ENCODE assay signal across 19 cellular contexts in the genomic region with DNA sequence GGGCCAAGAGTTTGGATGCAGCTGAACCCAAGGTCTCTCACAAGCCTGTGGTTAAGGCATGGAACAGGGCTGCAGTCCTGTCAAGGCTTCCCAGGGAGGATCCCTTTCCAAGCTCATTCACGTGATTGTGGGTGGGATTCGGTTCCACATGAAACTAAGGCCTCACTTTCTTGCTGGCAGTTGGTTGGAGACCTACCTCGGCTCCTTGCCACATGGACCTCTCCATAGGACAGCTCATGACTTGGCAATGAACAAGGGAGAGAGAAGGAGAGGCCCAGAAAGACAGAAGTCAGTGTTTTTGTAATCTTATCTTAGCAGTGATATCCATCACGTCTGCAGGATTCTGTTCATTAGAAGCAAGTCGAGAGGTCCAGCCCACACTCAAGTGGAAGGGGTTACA.
A peak's percentile ranks its signal among the peaks of the same experiment; 100 is the strongest.
DNase-seq lines count a peak whose midpoint lies in the region; ATAC-seq and TF ChIP-seq lines count a peak whose summit lies in the region.
"Had no signal": no experiment of that assay in that cellular context is flagged by ENCODE, and none has a peak within 500 bp of the region (broad histone marks: within the 10 kb centered on the region; RNA-seq: fewer than 3 reads in every experiment).

No MANE protein-coding gene starts in this region.

- intact Hi-C loops in posterior vena cava (cut with DNase I) (no loop called here), tibial artery (cut with DNase I; ENCODE audit: low total_unique reads) (no loop called here)

- no peaks in the 10 kb centered on the region for H3K36me3 ChIP-seq in tibial artery
- H3K36me3 ChIP-seq: BE2C, HAP-1 had no signal

- no peaks in the 10 kb centered on the region for H3K9me3 ChIP-seq in tibial artery
- H3K9me3 ChIP-seq: BE2C, HAP-1 had no signal

- no peak overlapping the region for H3K27ac Mint-ChIP-seq in mesothelial cell of epicardium
- H3K27ac Mint-ChIP-seq in effector memory CD8-positive, alpha-beta T cell = no peak overlapping the region
- H3K27ac Mint-ChIP-seq in T-helper 2 cell treated with Interferon-gamma antibody and Interleukin-4, amounts not matched to agents 5 μg/mL and 100 μg/mL, for 36 hours = no peak overlapping the region
- H3K27ac Mint-ChIP-seq: CD4-positive, CD25-positive, alpha-beta regulatory T cell; CD8-positive, alpha-beta memory T cell had no signal

- no peak overlapping the region for H3K27ac ChIP-seq in tibial artery
- H3K27ac ChIP-seq: GM23248 had no signal

- H3K4me3 ChIP-seq in fibroblast of mammary gland (ENCODE audit: control insufficient read depth, low read depth, low read length) (no peak overlapping the region), tibial artery (no peak overlapping the region)
- H3K4me3 ChIP-seq: GM12878, GM23248, HAP-1 had no signal

- DNase-seq in fibroblast of mammary gland (ENCODE audit: low read depth) = peak; percentile 10
- peak; percentile 85 for DNase-seq in posterior vena cava (ENCODE audit: low spot score)
- peak; percentile 74 to 82 for DNase-seq in tibial artery
- no peak for DNase-seq in mesothelial cell of epicardium (ENCODE audit: low spot score in 2 of 2, unreplicated experiment in 2 of 2)
- DNase-seq in effector memory CD8-positive, alpha-beta T cell = no peak
- DNase-seq in T-helper 2 cell treated with Interferon-gamma antibody and Interleukin-4, amounts not matched to agents 5 μg/mL and 100 μg/mL, for 36 hours (ENCODE audit: low spot score) = no peak
- DNase-seq: ACHN; BE2C; C1 segment of cervical spinal cord; CD4-positive, CD25-positive, alpha-beta regulatory T cell; CD8-positive, alpha-beta memory T cell; COR-L47; DMS 273 treated with DMSO at 0.1 percent for 48 hours; DMS53; DND-41; EL; GM23248 had no signal

- H3K4me1 Mint-ChIP-seq in mesothelial cell of epicardium = peaks cover 26% of the 10 kb centered on the region
- H3K4me1 Mint-ChIP-seq in effector memory CD8-positive, alpha-beta T cell (ENCODE audit: low read depth in 2 of 2) = no peaks in the 10 kb centered on the region
- no peaks in the 10 kb centered on the region for H3K4me1 Mint-ChIP-seq in T-helper 2 cell treated with Interferon-gamma antibody and Interleukin-4, amounts not matched to agents 5 μg/mL and 100 μg/mL, for 36 hours (ENCODE audit: low read depth)
- H3K4me1 Mint-ChIP-seq: CD4-positive, CD25-positive, alpha-beta regulatory T cell; CD8-positive, alpha-beta memory T cell had no signal

- no peak for TF ChIP-seq CTCF in fibroblast of mammary gland (conservative IDR thresholded peaks at IDR 0.05; ENCODE audit: control insufficient read depth, insufficient read depth, low read depth, low read length)
- TF ChIP-seq CTCF in tibial artery (IDR thresholded peaks at IDR 0.05) = no peak
- no peak for TF ChIP-seq CTCF in mesothelial cell of epicardium (IDR thresholded peaks at IDR 0.05; ENCODE audit: unreplicated experiment)

- H3K27me3 Mint-ChIP-seq in mesothelial cell of epicardium (ENCODE audit: low read depth) = peaks cover 39% of the 10 kb centered on the region
- H3K27me3 Mint-ChIP-seq in effector memory CD8-positive, alpha-beta T cell = no peaks in the 10 kb centered on the region
- no peaks in the 10 kb centered on the region for H3K27me3 Mint-ChIP-seq in T-helper 2 cell treated with Interferon-gamma antibody and Interleukin-4, amounts not matched to agents 5 μg/mL and 100 μg/mL, for 36 hours (ENCODE audit: low read depth)
- H3K27me3 Mint-ChIP-seq: CD8-positive, alpha-beta memory T cell had no signal

- no peak overlapping the region for H3K4me3 Mint-ChIP-seq in mesothelial cell of epicardium
- no peak overlapping the region for H3K4me3 Mint-ChIP-seq in effector memory CD8-positive, alpha-beta T cell
- H3K4me3 Mint-ChIP-seq in T-helper 2 cell treated with Interferon-gamma antibody and Interleukin-4, amounts not matched to agents 5 μg/mL and 100 μg/mL, for 36 hours = no peak overlapping the region
- H3K4me3 Mint-ChIP-seq: CD4-positive, CD25-positive, alpha-beta regulatory T cell; CD8-positive, alpha-beta memory T cell had no signal

- ATAC-seq in effector memory CD8-positive, alpha-beta T cell (replicated peaks) = no peak
- ATAC-seq: GM12878 had no signal

- H3K36me3 Mint-ChIP-seq in mesothelial cell of epicardium = no peaks in the 10 kb centered on the region
- no peaks in the 10 kb centered on the region for H3K36me3 Mint-ChIP-seq in effector memory CD8-positive, alpha-beta T cell (ENCODE audit: insufficient read depth)
- no peaks in the 10 kb centered on the region for H3K36me3 Mint-ChIP-seq in T-helper 2 cell treated with Interferon-gamma antibody and Interleukin-4, amounts not matched to agents 5 μg/mL and 100 μg/mL, for 36 hours (ENCODE audit: low read depth)
- H3K36me3 Mint-ChIP-seq: CD4-positive, CD25-positive, alpha-beta regulatory T cell; CD8-positive, alpha-beta memory T cell had no signal

- no peaks in the 10 kb centered on the region for H3K9me3 Mint-ChIP-seq in mesothelial cell of epicardium
- H3K9me3 Mint-ChIP-seq in effector memory CD8-positive, alpha-beta T cell = no peaks in the 10 kb centered on the region
- H3K9me3 Mint-ChIP-seq in T-helper 2 cell treated with Interferon-gamma antibody and Interleukin-4, amounts not matched to agents 5 μg/mL and 100 μg/mL, for 36 hours = no peaks in the 10 kb centered on the region
- H3K9me3 Mint-ChIP-seq: CD8-positive, alpha-beta memory T cell had no signal

- no peaks in the 10 kb centered on the region for H3K4me1 ChIP-seq in tibial artery
- H3K4me1 ChIP-seq: HAP-1 had no signal

- H3K27me3 ChIP-seq in tibial artery = no peaks in the 10 kb centered on the region
- H3K27me3 ChIP-seq: BE2C had no signal

Comparison
In these comparisons a context has a peak if more than half of its experiments do, and no peak if none do; other contexts are left out.
1. DNase-seq: peak in fibroblast of mammary gland (single experiment), posterior vena cava (single experiment) and tibial artery (2 of 2); none in mesothelial cell of epicardium (0 of 2), effector memory CD8-positive, alpha-beta T cell (0 of 3) and T-helper 2 cell treated with Interferon-gamma antibody and Interleukin-4, amounts not matched to agents 5 μg/mL and 100 μg/mL, for 36 hours (single experiment).